ENCODE assay signal across 8 cellular contexts in the genomic region with DNA sequence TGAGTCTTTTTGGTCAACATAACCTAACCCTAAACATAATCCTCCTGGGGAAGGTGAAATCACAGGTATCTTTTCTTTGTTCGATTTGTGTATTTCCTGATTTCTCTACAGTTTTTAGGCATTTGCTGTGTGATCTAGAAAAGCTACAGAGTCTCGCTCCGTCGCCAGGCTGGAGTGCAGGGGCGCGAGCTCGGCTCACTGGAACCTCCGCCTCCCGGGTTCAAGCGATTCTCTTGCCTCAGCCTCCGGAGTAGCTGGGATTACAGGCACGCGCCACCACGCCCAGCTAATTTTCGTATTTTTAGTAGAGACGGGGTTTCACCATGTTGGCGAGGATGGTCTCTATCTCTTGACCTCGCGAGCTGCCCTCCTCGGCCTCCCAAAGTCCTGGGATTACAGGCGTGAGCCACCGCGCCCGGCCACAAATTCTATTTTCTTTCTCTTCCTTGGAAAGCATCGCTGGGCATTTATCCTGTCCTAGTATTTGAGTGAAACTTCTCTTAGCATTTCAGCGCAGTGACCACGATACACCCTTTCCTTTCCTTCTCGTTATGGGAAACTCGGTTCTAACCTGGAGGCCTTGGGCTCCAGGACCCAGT. TPM values are rescaled to one million over a fixed set of nuclear protein-coding genes. Genes with fewer than 3 reads are reported as not detected.
A peak's percentile ranks its signal among the peaks of the same experiment; 100 is the strongest.
DNase-seq lines count a peak whose midpoint lies in the region; ATAC-seq and TF ChIP-seq lines count a peak whose summit lies in the region.
"Not testable (repeated sequence)": the region's sequence is repeated elsewhere in the genome, so short reads cannot be mapped to it uniquely, and the experiment has no call there.

No MANE protein-coding gene starts in this region.

- H3K27me3 Mint-ChIP-seq in T-helper 1 cell treated with Interleukin-12 subunit alpha and Interleukin-12 subunit beta and Interleukin-4 antibody, amounts not matched to agents 30 μg/mL and 1 μg/mL, for 36 hours (ENCODE audit: low read depth); activated naive CD8-positive, alpha-beta T cell treated with anti-CD3 and anti-CD28 coated beads, Interleukin-2, amount 50 U/mL, for 24 hours; endodermal cell (ENCODE audit: insufficient read depth); nephron (ENCODE audit: low read depth); stimulated activated naive CD8-positive, alpha-beta T cell treated with anti-CD3 and anti-CD28 coated beads, Interleukin-15, Interleukin-2, amounts not matched to agents 100 ng/mL and 50 ng/mL, for 24 hours: not testable (repeated sequence)

- not testable (repeated sequence) for H3K27me3 ChIP-seq in BJ (ENCODE audit: control insufficient read depth, insufficient read depth, low read length); HUES48 (ENCODE audit: control insufficient read depth, insufficient read depth, low read length); endodermal cell (ENCODE audit: control insufficient read depth, insufficient read depth, low read length, poor library complexity, severe bottlenecking)

- CTCF ChIA-PET in BJ (lab: Yijun Ruan, JAX): not testable (repeated sequence)

- not testable (repeated sequence) for H3K9me3 Mint-ChIP-seq in T-helper 1 cell treated with Interleukin-12 subunit alpha and Interleukin-12 subunit beta and Interleukin-4 antibody, amounts not matched to agents 30 μg/mL and 1 μg/mL, for 36 hours; activated naive CD8-positive, alpha-beta T cell treated with anti-CD3 and anti-CD28 coated beads, Interleukin-2, amount 50 U/mL, for 24 hours; endodermal cell; nephron; stimulated activated naive CD8-positive, alpha-beta T cell treated with anti-CD3 and anti-CD28 coated beads, Interleukin-15, Interleukin-2, amounts not matched to agents 100 ng/mL and 50 ng/mL, for 24 hours

- H3K9me3 ChIP-seq in HUES48 (ENCODE audit: control insufficient read depth, insufficient read depth, low read length); endodermal cell (ENCODE audit: control insufficient read depth, low read length); iPS-18c (ENCODE audit: control insufficient read depth, insufficient read depth, low read length): not testable (repeated sequence)

- peak overlapping the region; percentile 90 for H3K4me3 Mint-ChIP-seq in T-helper 1 cell treated with Interleukin-12 subunit alpha and Interleukin-12 subunit beta and Interleukin-4 antibody, amounts not matched to agents 30 μg/mL and 1 μg/mL, for 36 hours
- H3K4me3 Mint-ChIP-seq in activated naive CD8-positive, alpha-beta T cell treated with anti-CD3 and anti-CD28 coated beads, Interleukin-2, amount 50 U/mL, for 24 hours: peak overlapping the region; percentile 84
- peak overlapping the region; percentile 86 for H3K4me3 Mint-ChIP-seq in endodermal cell
- H3K4me3 Mint-ChIP-seq in nephron: peak overlapping the region; percentile 93 to 98 (median 96)
- peak overlapping the region; percentile 91 for H3K4me3 Mint-ChIP-seq in stimulated activated naive CD8-positive, alpha-beta T cell treated with anti-CD3 and anti-CD28 coated beads, Interleukin-15, Interleukin-2, amounts not matched to agents 100 ng/mL and 50 ng/mL, for 24 hours

- not testable (repeated sequence) for H3K9ac ChIP-seq in HUES48 (ENCODE audit: low read depth, low read length); endodermal cell (ENCODE audit: extremely low read depth, low read length, poor library complexity, severe bottlenecking)

- 83 to 89% methylated on average over 21 to 29 of the region's 29 CpGs for WGBS in endodermal cell (ENCODE audit: insufficient coverage in 1 of 2, insufficient read length in 1 of 2), 2 experiments

- not testable (repeated sequence) for H3K36me3 ChIP-seq in BJ (ENCODE audit: control insufficient read depth, insufficient read depth, low read length)
- H3K36me3 ChIP-seq in HUES48 (ENCODE audit: control insufficient read depth, insufficient read depth, low read length) (peaks cover 17% of the 10 kb centered on the region), endodermal cell (ENCODE audit: control insufficient read depth, insufficient read depth, low read length) (peaks cover 17% of the 10 kb centered on the region)

- H3K36me3 Mint-ChIP-seq in T-helper 1 cell treated with Interleukin-12 subunit alpha and Interleukin-12 subunit beta and Interleukin-4 antibody, amounts not matched to agents 30 μg/mL and 1 μg/mL, for 36 hours (ENCODE audit: low read depth): peaks cover 22% of the 10 kb centered on the region
- H3K36me3 Mint-ChIP-seq in activated naive CD8-positive, alpha-beta T cell treated with anti-CD3 and anti-CD28 coated beads, Interleukin-2, amount 50 U/mL, for 24 hours (ENCODE audit: low read depth): peaks cover 27% of the 10 kb centered on the region
- H3K36me3 Mint-ChIP-seq in endodermal cell (ENCODE audit: low read depth) (peaks cover 30% of the 10 kb centered on the region), nephron (ENCODE audit: low read depth) (peaks cover 18% of the 10 kb centered on the region)
- H3K36me3 Mint-ChIP-seq in stimulated activated naive CD8-positive, alpha-beta T cell treated with anti-CD3 and anti-CD28 coated beads, Interleukin-15, Interleukin-2, amounts not matched to agents 100 ng/mL and 50 ng/mL, for 24 hours (ENCODE audit: low read depth): peaks cover 18% of the 10 kb centered on the region

- H3K27ac Mint-ChIP-seq in T-helper 1 cell treated with Interleukin-12 subunit alpha and Interleukin-12 subunit beta and Interleukin-4 antibody, amounts not matched to agents 30 μg/mL and 1 μg/mL, for 36 hours: peak overlapping the region; percentile 76
- H3K27ac Mint-ChIP-seq in activated naive CD8-positive, alpha-beta T cell treated with anti-CD3 and anti-CD28 coated beads, Interleukin-2, amount 50 U/mL, for 24 hours: peak overlapping the region; percentile 82
- H3K27ac Mint-ChIP-seq in endodermal cell (peak overlapping the region; percentile 94), nephron (peak overlapping the region; percentile 94 to 98 (median 95))
- H3K27ac Mint-ChIP-seq in stimulated activated naive CD8-positive, alpha-beta T cell treated with anti-CD3 and anti-CD28 coated beads, Interleukin-15, Interleukin-2, amounts not matched to agents 100 ng/mL and 50 ng/mL, for 24 hours: peak overlapping the region; percentile 95

- H3K4me1 Mint-ChIP-seq in T-helper 1 cell treated with Interleukin-12 subunit alpha and Interleukin-12 subunit beta and Interleukin-4 antibody, amounts not matched to agents 30 μg/mL and 1 μg/mL, for 36 hours (ENCODE audit: low read depth): peaks cover 20% of the 10 kb centered on the region
- peaks cover 29% of the 10 kb centered on the region for H3K4me1 Mint-ChIP-seq in activated naive CD8-positive, alpha-beta T cell treated with anti-CD3 and anti-CD28 coated beads, Interleukin-2, amount 50 U/mL, for 24 hours
- not testable (repeated sequence) for H3K4me1 Mint-ChIP-seq in endodermal cell
- peaks cover 18% of the 10 kb centered on the region for H3K4me1 Mint-ChIP-seq in nephron
- peaks cover 22% of the 10 kb centered on the region for H3K4me1 Mint-ChIP-seq in stimulated activated naive CD8-positive, alpha-beta T cell treated with anti-CD3 and anti-CD28 coated beads, Interleukin-15, Interleukin-2, amounts not matched to agents 100 ng/mL and 50 ng/mL, for 24 hours (ENCODE audit: low read depth)

- POLR2A ChIA-PET in BJ (lab: Charles Lee): not testable (repeated sequence)

- not testable (repeated sequence) for DNase-seq in BJ (ENCODE audit: low read depth); activated naive CD8-positive, alpha-beta T cell treated with anti-CD3 and anti-CD28 coated beads, Interleukin-2, amount 50 U/mL, for 24 hours; endodermal cell

- peak overlapping the region; percentile 86 for H3K27ac ChIP-seq in HUES48 (ENCODE audit: low read depth, low read length)
- not testable (repeated sequence) for H3K27ac ChIP-seq in endodermal cell (ENCODE audit: low read depth, low read length)

- not testable (repeated sequence) for ATAC-seq in activated naive CD8-positive, alpha-beta T cell treated with anti-CD3 and anti-CD28 coated beads, Interleukin-2, amount 50 U/mL, for 24 hours

- H3K4me3 ChIP-seq in BJ (ENCODE audit: low read depth, low read length) (peak overlapping the region; percentile 97), HUES48 (ENCODE audit: low read depth, low read length) (peak overlapping the region; percentile 83), endodermal cell (ENCODE audit: low read length) (peak overlapping the region; percentile 90), iPS-18c (ENCODE audit: insufficient read depth, low read depth, low read length) (peak overlapping the region; percentile 36; the same call in 1 of the 2 replicates)

- not testable (repeated sequence) for TF ChIP-seq CTCF in BJ (IDR thresholded peaks at IDR 0.05; ENCODE audit: insufficient read depth, low read depth, low read length); endodermal cell (conservative IDR thresholded peaks at IDR 0.05); nephron (IDR thresholded peaks at IDR 0.05; ENCODE audit: unreplicated experiment in 3 of 3)

- H3K4me1 ChIP-seq in HUES48 (ENCODE audit: control insufficient read depth, insufficient read depth, low read length); endodermal cell (ENCODE audit: control insufficient read depth, insufficient read depth, low read length): not testable (repeated sequence)

RNA-seq across cellular contexts. Expression of gene ZNF12, which starts 22.2 kb away (rescaled TPM):
- 10.9 and 15.5 TPM in 2 replicates for polyA plus RNA-seq in BJ (2011; rRNA removed)
- 10.3 and 11.5 TPM in 2 replicates for polyA minus RNA-seq in BJ (2011; rRNA and poly(A)+ RNA removed)
- total RNA-seq in endodermal cell: 10 to 100 TPM; 24.2 to 29.4 TPM
- polyA plus RNA-seq in endodermal cell (2013, experiment 1 of 2): 20.5 TPM
- polyA plus RNA-seq in endodermal cell (2013, experiment 2 of 2): 19.9 TPM

RNA-seq across cellular contexts. Expression of gene RSPH10B2, which starts 24.9 kb away (rescaled TPM):
- polyA plus RNA-seq in BJ (2011; rRNA removed): 0.09 TPM in 1 of 2 replicates, not detected in the other
- 0.14 TPM in 1 of 2 replicates, not detected in the other for polyA minus RNA-seq in BJ (2011; rRNA and poly(A)+ RNA removed)
- total RNA-seq in endodermal cell: under 1 TPM; 0.42 to 0.75 TPM
- polyA plus RNA-seq in endodermal cell (2013, experiment 1 of 2): 0.28 TPM
- 0.08 TPM for polyA plus RNA-seq in endodermal cell (2013, experiment 2 of 2)

Comparison
In these comparisons a context has a peak if more than half of its experiments do, and no peak if none do; other contexts are left out.
1. H3K4me3 ChIP-seq: peak in every context shown above with its lines; median percentile 97 in BJ; 90 in endodermal cell; 83 in HUES48; 36 in iPS-18c.